In the genomic region with DNA sequence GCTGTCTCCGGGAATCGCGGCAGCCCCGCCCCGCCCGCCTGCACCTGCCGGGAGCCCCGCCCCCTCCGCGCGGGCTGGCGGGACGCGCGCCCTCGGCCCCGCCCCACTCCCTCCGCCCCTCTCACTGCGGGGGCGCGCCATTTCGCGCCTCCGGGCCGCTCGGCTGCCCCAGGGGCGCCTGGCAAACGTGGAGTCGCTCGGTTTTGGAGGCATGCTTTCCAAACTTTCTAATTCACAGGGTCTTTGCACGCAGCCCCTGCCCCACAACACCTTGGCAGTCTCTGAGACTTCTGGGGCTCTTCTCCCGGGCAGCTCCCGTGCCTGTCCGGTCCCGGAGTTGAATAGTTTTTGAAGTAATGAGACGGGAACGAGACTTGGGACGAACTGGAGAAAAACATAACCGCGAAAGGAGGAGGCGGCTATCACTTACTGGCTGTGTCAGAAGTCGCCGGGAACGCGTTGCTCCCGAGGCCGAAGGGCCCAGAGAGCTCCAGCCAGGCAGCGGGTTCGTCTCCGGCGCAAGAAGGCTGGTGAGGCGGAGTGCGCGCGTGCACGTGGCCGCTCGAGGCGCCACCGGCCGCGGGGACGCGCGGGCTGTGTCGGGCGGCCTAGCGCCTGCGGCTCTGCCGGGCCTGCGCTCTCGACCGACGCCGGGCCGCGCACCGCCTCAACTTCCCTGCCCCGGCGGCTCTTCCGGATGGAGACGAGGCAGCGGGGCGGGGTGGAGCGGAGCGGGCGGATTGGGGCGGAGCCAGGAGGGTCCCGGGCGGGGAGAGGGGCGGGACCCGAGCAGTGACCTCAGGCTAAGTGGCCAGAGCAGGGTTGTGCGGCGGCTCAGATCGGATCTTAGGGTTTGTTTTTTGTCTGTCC, we compare ENCODE assay signal across 7 cellular contexts.
DNase-seq lines count a peak whose midpoint lies in the region; ATAC-seq and TF ChIP-seq lines count a peak whose summit lies in the region.

TSS of gene MCM9 (minus strand) at position 699 of the 870 bp plus-strand sequence. CDS start 3,436 bp downstream, outside the sequence.

- ATAC-seq in GM18508 (IDR thresholded peaks at IDR 0.05; ENCODE audit: insufficient read depth, unreplicated experiment) (peak; percentile 91), HG02970 (IDR thresholded peaks at IDR 0.05; ENCODE audit: low FRiP score, unreplicated experiment) (peak; percentile 98)

- no peak for TF ChIP-seq CTCF in retinal pigment epithelial cell (conservative IDR thresholded peaks at IDR 0.05; ENCODE audit: low read depth, low read length)

- peak; percentile 97 for DNase-seq in NCI-H2029 (lab: John Stamatoyannopoulos, UW)
- DNase-seq in T-helper 9 cell, result peak; percentile 86
- peak; percentile 97 for DNase-seq in astrocyte of the hippocampus (ENCODE audit: low read depth, low spot score)
- DNase-seq in hippocampal formation (lab: John Stamatoyannopoulos, UW), result peak; percentile 79 to 82
- DNase-seq in retinal pigment epithelial cell (ENCODE audit: low read depth), result peak; percentile 51

- peak within 1 kb of the TSS; percentile 92 for H3K4me3 ChIP-seq in retinal pigment epithelial cell (ENCODE audit: low read length)

Comparison
In these comparisons a context has a peak if more than half of its experiments do, and no peak if none do; other contexts are left out.
1. Peak in every context shown above with its lines: DNase-seq, ATAC-seq and H3K4me3 ChIP-seq.